8 cellular contexts compared by ENCODE assay signal in genomic region chr4:39699676-39700409, GRCh38. TPM values are rescaled to one million over a fixed set of nuclear protein-coding genes. Genes with fewer than 3 reads are reported as not detected.
DNase-seq lines count a peak whose midpoint lies in the region; ATAC-seq, FAIRE-seq and TF ChIP-seq lines count a peak whose summit lies in the region.

No MANE protein-coding gene starts in this region.

- 1 to 10% methylated on average over 4 of the region's 4 CpGs for WGBS in sigmoid colon, 2 donors
- WGBS in thyroid gland, 2 donors = 12 to 13% methylated on average over 4 of the region's 4 CpGs

- CTCF ChIA-PET in PC-9 (lab: Charles Lee) = no interaction called here

- TF ChIP-seq EP300 in sigmoid colon (IDR thresholded peaks at IDR 0.05) = no peak

- peaks cover 23% of the 10 kb centered on the region for H3K4me1 Mint-ChIP-seq in endothelial cell (ENCODE audit: unreplicated experiment)

- peak overlapping the region; percentile 78 for H3K4me3 ChIP-seq in PC-9
- peak overlapping the region in 3 of 4 donors; percentile 2 to 88 (median 86) for H3K4me3 ChIP-seq in sigmoid colon
- H3K4me3 ChIP-seq in thyroid gland (replicated peaks in 1 of 3) = peak overlapping the region in 1 of 3 donors; percentile 84

- peaks cover 7% of the 10 kb centered on the region for H3K36me3 Mint-ChIP-seq in endothelial cell (ENCODE audit: low read depth, unreplicated experiment)

- H3K27ac ChIP-seq in PC-9 (peak overlapping the region; percentile 71), sigmoid colon (peak overlapping the region in 3 of 4 donors; percentile 20 to 96 (median 94)), thyroid gland (peak overlapping the region in 1 of 3 donors; percentile 19)

- DNase-seq in GM19239 (ENCODE audit: insufficient read length, low spot score) (no peak), PC-9 (peak in 1 of 2 experiments; percentile 48), endothelial cell (ENCODE audit: low spot score) (no peak), sigmoid colon (no peak), thyroid gland (no peak), GM19238 (ENCODE audit: insufficient read length, low spot score) (no peak)
- DNase-seq in stimulated activated CD4-positive, alpha-beta T cell treated with anti-CD3 and anti-CD28 coated beads, Interleukin-2, amount 100 ng/mL, for 48 hours = no peak

- no peak for ATAC-seq in HG02938 (IDR thresholded peaks at IDR 0.05; ENCODE audit: unreplicated experiment)

- no peak overlapping the region for H2AFZ ChIP-seq in PC-9

- H3K9me2 ChIP-seq in PC-9 (ENCODE audit: insufficient read depth) = no peaks in the 10 kb centered on the region; the same call in 1 of the 2 replicates

- peaks cover 4% of the 10 kb centered on the region for H3K27me3 Mint-ChIP-seq in endothelial cell (ENCODE audit: unreplicated experiment)

- H3K27me3 ChIP-seq in PC-9 (ENCODE audit: insufficient read depth, low read depth) (no peaks in the 10 kb centered on the region), sigmoid colon (no peaks in the 10 kb centered on the region), thyroid gland (no peaks in the 10 kb centered on the region)

- H3K4me2 ChIP-seq in PC-9 = peak overlapping the region; percentile 100

- peaks cover 48% of the 10 kb centered on the region for H4K20me1 ChIP-seq in PC-9 (ENCODE audit: insufficient read depth)

- peaks cover 31% of the 10 kb centered on the region for H3K4me1 ChIP-seq in PC-9 (replicated peaks; ENCODE audit: insufficient read depth)
- H3K4me1 ChIP-seq in sigmoid colon = peaks cover 0 to 50% (median 32%) of the 10 kb centered on the region in 4 donors
- peaks cover 10 to 21% of the 10 kb centered on the region in 2 donors for H3K4me1 ChIP-seq in thyroid gland

- FAIRE-seq in GM19239 (lab: Jason Lieb, UNC) = peak; percentile 47

- peak overlapping the region; percentile 80 for H3K27ac Mint-ChIP-seq in endothelial cell (ENCODE audit: unreplicated experiment)

- peaks cover 17% of the 10 kb centered on the region for H3K36me3 ChIP-seq in PC-9 (ENCODE audit: low read depth)
- H3K36me3 ChIP-seq in sigmoid colon = peaks cover 0 to 7% (median 0%) of the 10 kb centered on the region in 4 donors
- no peaks in the 10 kb centered on the region for H3K36me3 ChIP-seq in thyroid gland

- intact Hi-C loops in PC-9 (cut with micrococcal nuclease; ENCODE audit: unreplicated experiment) (loop anchor here (2.0 to 5.0 kb wide), 2 partner anchors 61 to 173 kb away; partner anchors contain the start of genes SMIM14 and UGDH), sigmoid colon (cut with DNase I) (loop anchor here (2.0 to 10.0 kb wide), 4 partner anchors 61 to 243 kb away; partner anchors contain the start of genes LIAS, RPL9, SMIM14 and UGDH), thyroid gland (cut with DNase I) (loop anchor here (5.0 to 10.0 kb wide), 2 partner anchors 277 to 605 kb away; partner anchors contain the start of gene PDS5A)

- H3F3A ChIP-seq in PC-9 (ENCODE audit: insufficient read depth, low read depth) = no peaks in the 10 kb centered on the region; the same call in 1 of the 2 replicates

- POLR2A ChIA-PET in PC-9 (lab: Charles Lee; ENCODE audit: unreplicated experiment) = interaction anchor here (0.6 kb wide), 1 partner anchor 143 kb away, joined by 6 read pairs; no protein-coding TSS in a partner anchor

- no peaks in the 10 kb centered on the region for H3K9me3 Mint-ChIP-seq in endothelial cell (ENCODE audit: unreplicated experiment)

- no peak for TF ChIP-seq CTCF in PC-9 (conservative IDR thresholded peaks at IDR 0.05)
- no peak for TF ChIP-seq CTCF in endothelial cell (IDR thresholded peaks at IDR 0.05; ENCODE audit: unreplicated experiment)
- no peak for TF ChIP-seq CTCF in sigmoid colon (IDR thresholded peaks at IDR 0.05)
- no peak for TF ChIP-seq CTCF in thyroid gland (IDR thresholded peaks at IDR 0.05)

- TF ChIP-seq POLR2A in sigmoid colon (IDR thresholded peaks at IDR 0.05) = no peak
- TF ChIP-seq POLR2A in thyroid gland (IDR thresholded peaks at IDR 0.05) = no peak

- H3K9me3 ChIP-seq in PC-9 (ENCODE audit: insufficient read depth, low read depth) (no peaks in the 10 kb centered on the region), sigmoid colon (no peaks in the 10 kb centered on the region), thyroid gland (no peaks in the 10 kb centered on the region)

- H3K79me2 ChIP-seq in PC-9 (ENCODE audit: low read depth) = peaks cover 69% of the 10 kb centered on the region

- peak overlapping the region; percentile 100 for H3K4me3 Mint-ChIP-seq in endothelial cell (ENCODE audit: unreplicated experiment)

- no TSS peak for BruUV-seq in PC-9 (replicated peaks; lab: Mats Ljungman, UMichigan)

RNA-seq across cellular contexts. Expression of gene UBE2K, which starts 1.9 kb away (rescaled TPM):
- total RNA-seq in PC-9 (2021) (89.4 and 129 TPM in 2 replicates), endothelial cell (ENCODE audit: unreplicated experiment) (102 TPM), sigmoid colon (10 to 100 TPM; 25.2 to 37.8 (median 31.4) TPM), thyroid gland (10 to 100 TPM; 27.1 to 48.5 (median 32.3) TPM)
- 10 to 100 TPM; 37.3 to 56.4 (median 43.2) TPM for polyA plus RNA-seq in sigmoid colon
